1 cellular context compared by ENCODE assay signal in the genomic region with DNA sequence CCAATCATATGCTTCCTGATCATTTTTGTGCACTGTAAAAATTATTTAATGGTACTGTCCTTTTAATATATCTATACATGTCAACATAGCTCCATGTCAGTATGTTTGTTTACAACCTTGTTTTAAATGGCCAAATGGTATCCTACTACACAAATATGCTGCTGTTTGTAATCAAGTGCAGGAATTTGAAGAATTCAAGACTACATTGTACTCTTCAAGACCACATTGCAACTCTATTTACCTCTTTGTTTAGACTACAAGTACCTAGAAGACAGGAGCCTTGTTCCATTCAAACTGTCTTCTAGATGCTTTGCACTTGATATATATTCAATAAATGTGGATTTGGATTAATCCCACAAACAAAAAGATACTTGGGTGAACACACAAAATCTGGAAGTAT.
TF ChIP-seq lines count a peak whose summit lies in the region.

No MANE protein-coding gene starts in this region.

TF ChIP-seq in WTC11, 78 proteins besides CTCF, POLR2A, EP300 and RAD21 (continued from another document):
- TF ChIP-seq, protein P1, sequence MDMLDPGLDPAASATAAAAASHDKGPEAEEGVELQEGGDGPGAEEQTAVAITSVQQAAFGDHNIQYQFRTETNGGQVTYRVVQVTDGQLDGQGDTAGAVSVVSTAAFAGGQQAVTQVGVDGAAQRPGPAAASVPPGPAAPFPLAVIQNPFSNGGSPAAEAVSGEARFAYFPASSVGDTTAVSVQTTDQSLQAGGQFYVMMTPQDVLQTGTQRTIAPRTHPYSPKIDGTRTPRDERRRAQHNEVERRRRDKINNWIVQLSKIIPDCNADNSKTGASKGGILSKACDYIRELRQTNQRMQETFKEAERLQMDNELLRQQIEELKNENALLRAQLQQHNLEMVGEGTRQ (CRISPR knock-in tag; IDR thresholded peaks at IDR 0.05) = no peak
- TF ChIP-seq SP1 (CRISPR knock-in tag; conservative IDR thresholded peaks at IDR 0.05) = no peak
- no peak for TF ChIP-seq KAT7 (CRISPR knock-in tag; IDR thresholded peaks at IDR 0.05; ENCODE audit: borderline replicate concordance)
- TF ChIP-seq, protein P2, sequence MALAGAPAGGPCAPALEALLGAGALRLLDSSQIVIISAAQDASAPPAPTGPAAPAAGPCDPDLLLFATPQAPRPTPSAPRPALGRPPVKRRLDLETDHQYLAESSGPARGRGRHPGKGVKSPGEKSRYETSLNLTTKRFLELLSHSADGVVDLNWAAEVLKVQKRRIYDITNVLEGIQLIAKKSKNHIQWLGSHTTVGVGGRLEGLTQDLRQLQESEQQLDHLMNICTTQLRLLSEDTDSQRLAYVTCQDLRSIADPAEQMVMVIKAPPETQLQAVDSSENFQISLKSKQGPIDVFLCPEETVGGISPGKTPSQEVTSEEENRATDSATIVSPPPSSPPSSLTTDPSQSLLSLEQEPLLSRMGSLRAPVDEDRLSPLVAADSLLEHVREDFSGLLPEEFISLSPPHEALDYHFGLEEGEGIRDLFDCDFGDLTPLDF (CRISPR knock-in tag; IDR thresholded peaks at IDR 0.05) = no peak
- no peak for TF ChIP-seq ZNF263 (CRISPR knock-in tag; IDR thresholded peaks at IDR 0.05; ENCODE audit: low read depth)
- TF ChIP-seq, protein P3, sequence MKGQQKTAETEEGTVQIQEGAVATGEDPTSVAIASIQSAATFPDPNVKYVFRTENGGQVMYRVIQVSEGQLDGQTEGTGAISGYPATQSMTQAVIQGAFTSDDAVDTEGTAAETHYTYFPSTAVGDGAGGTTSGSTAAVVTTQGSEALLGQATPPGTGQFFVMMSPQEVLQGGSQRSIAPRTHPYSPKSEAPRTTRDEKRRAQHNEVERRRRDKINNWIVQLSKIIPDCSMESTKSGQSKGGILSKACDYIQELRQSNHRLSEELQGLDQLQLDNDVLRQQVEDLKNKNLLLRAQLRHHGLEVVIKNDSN (CRISPR knock-in tag; IDR thresholded peaks at IDR 0.05) = no peak
- TF ChIP-seq, protein P4, sequence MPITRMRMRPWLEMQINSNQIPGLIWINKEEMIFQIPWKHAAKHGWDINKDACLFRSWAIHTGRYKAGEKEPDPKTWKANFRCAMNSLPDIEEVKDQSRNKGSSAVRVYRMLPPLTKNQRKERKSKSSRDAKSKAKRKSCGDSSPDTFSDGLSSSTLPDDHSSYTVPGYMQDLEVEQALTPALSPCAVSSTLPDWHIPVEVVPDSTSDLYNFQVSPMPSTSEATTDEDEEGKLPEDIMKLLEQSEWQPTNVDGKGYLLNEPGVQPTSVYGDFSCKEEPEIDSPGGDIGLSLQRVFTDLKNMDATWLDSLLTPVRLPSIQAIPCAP (CRISPR knock-in tag; IDR thresholded peaks at IDR 0.05) = no peak
- TF ChIP-seq JAZF1 (CRISPR knock-in tag; IDR thresholded peaks at IDR 0.05) = no peak
- TF ChIP-seq, protein P5, sequence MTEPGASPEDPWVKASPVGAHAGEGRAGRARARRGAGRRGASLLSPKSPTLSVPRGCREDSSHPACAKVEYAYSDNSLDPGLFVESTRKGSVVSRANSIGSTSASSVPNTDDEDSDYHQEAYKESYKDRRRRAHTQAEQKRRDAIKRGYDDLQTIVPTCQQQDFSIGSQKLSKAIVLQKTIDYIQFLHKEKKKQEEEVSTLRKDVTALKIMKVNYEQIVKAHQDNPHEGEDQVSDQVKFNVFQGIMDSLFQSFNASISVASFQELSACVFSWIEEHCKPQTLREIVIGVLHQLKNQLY (CRISPR knock-in tag; IDR thresholded peaks at IDR 0.05) = no peak
